Comparison of ENCODE assay signal across 10 cellular contexts in genomic region chr20:17648782-17649730, GRCh38. TPM values are rescaled to one million over a fixed set of nuclear protein-coding genes. Genes with fewer than 3 reads are reported as not detected.
DNase-seq lines count a peak whose midpoint lies in the region; ATAC-seq and TF ChIP-seq lines count a peak whose summit lies in the region.
"Had no signal": no experiment of that assay in that cellular context is flagged by ENCODE, and none has a peak within 500 bp of the region (broad histone marks: within the 10 kb centered on the region; RNA-seq: fewer than 3 reads in every experiment).

No MANE protein-coding gene starts in this region.

- TF ChIP-seq CTCF in GM12864 (IDR thresholded peaks at IDR 0.05; ENCODE audit: low read depth, low read length, missing control alignments): peak; percentile 49

- no peaks in the 10 kb centered on the region for H3K27me3 Mint-ChIP-seq in activated naive CD4-positive, alpha-beta T cell treated with anti-CD3 and anti-CD28 coated beads for 36 hours (ENCODE audit: low read depth)
- H3K27me3 Mint-ChIP-seq in activated T-helper 2 cell treated with anti-CD3 and anti-CD28 coated beads, Interferon-gamma antibody, Interleukin-2, Interleukin-4, amounts not matched to agents 10 μg/mL and 5 μg/mL and 100 μg/mL, durations not matched to agents 14 hours and 24 hours and 36 hours (ENCODE audit: low read depth): no peaks in the 10 kb centered on the region
- H3K27me3 Mint-ChIP-seq: stimulated activated naive CD8-positive, alpha-beta T cell treated with anti-CD3 and anti-CD28 coated beads, Interleukin-15, Interleukin-2, amounts not matched to agents 100 ng/mL and 50 ng/mL, for 24 hours had no signal

- H3K36me3 Mint-ChIP-seq in activated naive CD4-positive, alpha-beta T cell treated with anti-CD3 and anti-CD28 coated beads for 36 hours (ENCODE audit: low read depth): no peaks in the 10 kb centered on the region
- H3K36me3 Mint-ChIP-seq in activated T-helper 2 cell treated with anti-CD3 and anti-CD28 coated beads, Interferon-gamma antibody, Interleukin-2, Interleukin-4, amounts not matched to agents 10 μg/mL and 5 μg/mL and 100 μg/mL, durations not matched to agents 14 hours and 24 hours and 36 hours (ENCODE audit: low read depth): peaks cover under 1% of the 10 kb centered on the region

- H3K4me1 Mint-ChIP-seq in activated naive CD4-positive, alpha-beta T cell treated with anti-CD3 and anti-CD28 coated beads for 36 hours (ENCODE audit: low read depth): peaks cover 6% of the 10 kb centered on the region
- H3K4me1 Mint-ChIP-seq in activated T-helper 2 cell treated with anti-CD3 and anti-CD28 coated beads, Interferon-gamma antibody, Interleukin-2, Interleukin-4, amounts not matched to agents 10 μg/mL and 5 μg/mL and 100 μg/mL, durations not matched to agents 14 hours and 24 hours and 36 hours (ENCODE audit: low read depth): peaks cover 8% of the 10 kb centered on the region

- H3K9me3 Mint-ChIP-seq in activated naive CD4-positive, alpha-beta T cell treated with anti-CD3 and anti-CD28 coated beads for 36 hours: no peaks in the 10 kb centered on the region
- no peaks in the 10 kb centered on the region for H3K9me3 Mint-ChIP-seq in activated T-helper 2 cell treated with anti-CD3 and anti-CD28 coated beads, Interferon-gamma antibody, Interleukin-2, Interleukin-4, amounts not matched to agents 10 μg/mL and 5 μg/mL and 100 μg/mL, durations not matched to agents 14 hours and 24 hours and 36 hours
- H3K9me3 Mint-ChIP-seq: stimulated activated naive CD8-positive, alpha-beta T cell treated with anti-CD3 and anti-CD28 coated beads, Interleukin-15, Interleukin-2, amounts not matched to agents 100 ng/mL and 50 ng/mL, for 24 hours had no signal

- intact Hi-C loops in activated naive CD4-positive, alpha-beta T cell treated with anti-CD3 and anti-CD28 coated beads for 36 hours (cut with micrococcal nuclease): loop anchor here (1.0 kb wide), 1 partner anchor 144 kb away; no protein-coding TSS in a partner anchor
- intact Hi-C loops in activated T-helper 2 cell treated with anti-CD3 and anti-CD28 coated beads, Interferon-gamma antibody, Interleukin-2, Interleukin-4, amounts not matched to agents 10 μg/mL and 5 μg/mL and 100 μg/mL, durations not matched to agents 14 hours and 24 hours and 36 hours (cut with micrococcal nuclease): no loop called here

- ATAC-seq in HG02759 (IDR thresholded peaks at IDR 0.05; ENCODE audit: unreplicated experiment): no peak

- H3K4me3 Mint-ChIP-seq in activated naive CD4-positive, alpha-beta T cell treated with anti-CD3 and anti-CD28 coated beads for 36 hours: no peak overlapping the region
- H3K4me3 Mint-ChIP-seq in activated T-helper 2 cell treated with anti-CD3 and anti-CD28 coated beads, Interferon-gamma antibody, Interleukin-2, Interleukin-4, amounts not matched to agents 10 μg/mL and 5 μg/mL and 100 μg/mL, durations not matched to agents 14 hours and 24 hours and 36 hours (ENCODE audit: low read depth): no peak overlapping the region
- H3K4me3 Mint-ChIP-seq: stimulated activated naive CD8-positive, alpha-beta T cell treated with anti-CD3 and anti-CD28 coated beads, Interleukin-15, Interleukin-2, amounts not matched to agents 100 ng/mL and 50 ng/mL, for 24 hours had no signal

- CTCF ChIA-PET in activated naive CD4-positive, alpha-beta T cell treated with anti-CD3 and anti-CD28 coated beads for 36 hours (lab: Charles Lee): interaction anchor here (0.9 to 2.7 kb wide), 11 partner anchors 10 to 348 kb away, joined by 3 to 8 read pairs (median 4); partner anchors contain the start of gene RRBP1

- no peak overlapping the region for H3K4me3 ChIP-seq in GM12864 (ENCODE audit: low read depth, low read length)

- no peak overlapping the region for H3K27ac Mint-ChIP-seq in activated naive CD4-positive, alpha-beta T cell treated with anti-CD3 and anti-CD28 coated beads for 36 hours
- no peak overlapping the region for H3K27ac Mint-ChIP-seq in activated T-helper 2 cell treated with anti-CD3 and anti-CD28 coated beads, Interferon-gamma antibody, Interleukin-2, Interleukin-4, amounts not matched to agents 10 μg/mL and 5 μg/mL and 100 μg/mL, durations not matched to agents 14 hours and 24 hours and 36 hours
- H3K27ac Mint-ChIP-seq: stimulated activated naive CD8-positive, alpha-beta T cell treated with anti-CD3 and anti-CD28 coated beads, Interleukin-15, Interleukin-2, amounts not matched to agents 100 ng/mL and 50 ng/mL, for 24 hours had no signal

- DNase-seq in GM12864 (ENCODE audit: low read depth) (no peak), NCI-H128 (lab: John Stamatoyannopoulos, UW; ENCODE audit: unreplicated experiment) (peak; percentile 34), iPS-NIHi7 (ENCODE audit: extremely low spot score) (peak; percentile 69), midbrain (lab: John Stamatoyannopoulos, UW) (no peak)
- peak; percentile 47 for DNase-seq in activated naive CD4-positive, alpha-beta T cell treated with anti-CD3 and anti-CD28 coated beads for 36 hours
- DNase-seq in stimulated activated naive CD4-positive, alpha-beta T cell treated with Interleukin-2 at 50 U/mL for 16 hours (lab: John Stamatoyannopoulos, UW): peak; percentile 8
- DNase-seq in activated T-helper 2 cell treated with anti-CD3 and anti-CD28 coated beads, Interferon-gamma antibody, Interleukin-2, Interleukin-4, amounts not matched to agents 10 μg/mL and 5 μg/mL and 100 μg/mL, durations not matched to agents 14 hours and 24 hours and 36 hours (ENCODE audit: low spot score): no peak

RNA-seq across cellular contexts. Expression of gene RRBP1, which starts 33.0 kb away (rescaled TPM):
- total RNA-seq in activated naive CD4-positive, alpha-beta T cell treated with anti-CD3 and anti-CD28 coated beads for 36 hours: 10 to 100 TPM; 19.6 to 20.0 TPM
- 73.1 and 73.6 TPM in 2 replicates for total RNA-seq in activated T-helper 2 cell treated with anti-CD3 and anti-CD28 coated beads, Interferon-gamma antibody, Interleukin-2, Interleukin-4, amounts not matched to agents 10 μg/mL and 5 μg/mL and 100 μg/mL, durations not matched to agents 14 hours and 24 hours and 36 hours

RNA-seq across cellular contexts. Expression of gene BANF2, which starts 50.7 kb away (rescaled TPM):
- not detected for total RNA-seq in activated naive CD4-positive, alpha-beta T cell treated with anti-CD3 and anti-CD28 coated beads for 36 hours
- total RNA-seq in activated T-helper 2 cell treated with anti-CD3 and anti-CD28 coated beads, Interferon-gamma antibody, Interleukin-2, Interleukin-4, amounts not matched to agents 10 μg/mL and 5 μg/mL and 100 μg/mL, durations not matched to agents 14 hours and 24 hours and 36 hours: not detected in 2 replicates
- total RNA-seq: glomerular endothelial cell had no signal

Comparison
In these comparisons a context has a peak if more than half of its experiments do, and no peak if none do; other contexts are left out.
1. DNase-seq: peak in NCI-H128 (single experiment), activated naive CD4-positive, alpha-beta T cell treated with anti-CD3 and anti-CD28 coated beads for 36 hours (single experiment), iPS-NIHi7 (single experiment) and stimulated activated naive CD4-positive, alpha-beta T cell treated with Interleukin-2 at 50 U/mL for 16 hours (single experiment); none in GM12864 (single experiment), midbrain (single experiment) and activated T-helper 2 cell treated with anti-CD3 and anti-CD28 coated beads, Interferon-gamma antibody, Interleukin-2, Interleukin-4, amounts not matched to agents 10 μg/mL and 5 μg/mL and 100 μg/mL, durations not matched to agents 14 hours and 24 hours and 36 hours (single experiment).